11 cellular contexts compared by ENCODE assay signal in genomic region chr17:35766489-35766877, GRCh38. TPM values are rescaled to one million over a fixed set of nuclear protein-coding genes. Genes with fewer than 3 reads are reported as not detected.
"Had no signal": no experiment of that assay in that cellular context is flagged by ENCODE, and none has a peak within 500 bp of the region (broad histone marks: within the 10 kb centered on the region; RNA-seq: fewer than 3 reads in every experiment).

No MANE protein-coding gene starts in this region.

- H3K4me3 ChIP-seq: coronary artery, esophagus squamous epithelium, left lung, mucosa of descending colon, right atrium auricular region, tibial nerve had no signal

- H3K27me3 ChIP-seq: brain microvascular endothelial cell, esophagus squamous epithelium, right atrium auricular region, tibial nerve had no signal

- H3K27ac ChIP-seq: brain microvascular endothelial cell, coronary artery, esophagus squamous epithelium, left lung, right atrium auricular region had no signal

- H3K9me3 ChIP-seq: esophagus squamous epithelium, left lung, mucosa of descending colon, right atrium auricular region, tibial nerve had no signal

- H3K36me3 ChIP-seq: brain microvascular endothelial cell, esophagus squamous epithelium, left lung, right atrium auricular region, tibial nerve had no signal

- ATAC-seq: activated T-helper 17 cell treated with anti-CD3 and anti-CD28 coated beads, Interleukin-2, amount 50 U/mL, for 72 hours; mucosa of descending colon; naive thymus-derived CD8-positive, alpha-beta T cell had no signal

RNA-seq across cellular contexts. Expression of gene C17orf50, which starts 5.8 kb away (rescaled TPM):
- polyA plus RNA-seq: mammary epithelial cell had no signal

RNA-seq across cellular contexts. Expression of gene GAS2L2, which starts 13.4 kb away (rescaled TPM):
- polyA plus RNA-seq: endothelial cell of umbilical vein; naive thymus-derived CD8-positive, alpha-beta T cell had no signal
